In genomic region chr11:94112182-94112960, GRCh38 we compare ENCODE assay signal across 1 cellular context.
TF ChIP-seq lines count a peak whose summit lies in the region.

No MANE protein-coding gene starts in this region.

TF ChIP-seq in WTC11, 78 proteins besides CTCF, POLR2A, EP300 and RAD21 (continued from another document):
- no peak for TF ChIP-seq MLX (CRISPR knock-in tag; IDR thresholded peaks at IDR 0.05)
- TF ChIP-seq ZBTB43 (CRISPR knock-in tag; IDR thresholded peaks at IDR 0.05): no peak
- no peak for TF ChIP-seq JUN (CRISPR knock-in tag; IDR thresholded peaks at IDR 0.05)
- TF ChIP-seq AFF4 (CRISPR knock-in tag; IDR thresholded peaks at IDR 0.05; ENCODE audit: borderline replicate concordance): no peak
- TF ChIP-seq RELA (CRISPR knock-in tag; IDR thresholded peaks at IDR 0.05; ENCODE audit: borderline replicate concordance): no peak
- TF ChIP-seq GABPB1 (CRISPR knock-in tag; IDR thresholded peaks at IDR 0.05): no peak
- no peak for TF ChIP-seq ZNF219 (CRISPR knock-in tag; IDR thresholded peaks at IDR 0.05; ENCODE audit: borderline replicate concordance)
- no peak for TF ChIP-seq ARID4B (CRISPR knock-in tag; IDR thresholded peaks at IDR 0.05; ENCODE audit: borderline replicate concordance)
- TF ChIP-seq ZMAT4 (CRISPR knock-in tag; IDR thresholded peaks at IDR 0.05): no peak
- no peak for TF ChIP-seq ATF2 (CRISPR knock-in tag; IDR thresholded peaks at IDR 0.05; ENCODE audit: borderline replicate concordance, low read depth)
- no peak for TF ChIP-seq IRF2 (CRISPR knock-in tag; IDR thresholded peaks at IDR 0.05; ENCODE audit: borderline replicate concordance, low read depth)
- TF ChIP-seq USF1 (CRISPR knock-in tag; IDR thresholded peaks at IDR 0.05): no peak
- TF ChIP-seq CBFB (CRISPR knock-in tag; IDR thresholded peaks at IDR 0.05; ENCODE audit: low read depth): no peak
